In genomic region chr11:62547691-62548281, GRCh38 we compare ENCODE assay signal across 8 cellular contexts. TPM values are rescaled to one million over a fixed set of nuclear protein-coding genes. Genes with fewer than 3 reads are reported as not detected.
DNase-seq lines count a peak whose midpoint lies in the region; ATAC-seq and TF ChIP-seq lines count a peak whose summit lies in the region.

No MANE protein-coding gene starts in this region.

- H3K36me3 ChIP-seq in BJ (ENCODE audit: control insufficient read depth, insufficient read depth, low read length) (peaks cover 2% of the 10 kb centered on the region; the same call in 1 of the 2 replicates), Peyer's patch (no peaks in the 10 kb centered on the region), esophagus muscularis mucosa (peaks cover 0 to 7% (median 0%) of the 10 kb centered on the region in 4 donors), MM.1S (replicated peaks; ENCODE audit: insufficient read depth, low read length) (no peaks in the 10 kb centered on the region)

- H3K4me2 ChIP-seq in MM.1S (ENCODE audit: low read depth, low read length): no peak overlapping the region

- intact Hi-C loops in esophagus muscularis mucosa (cut with DNase I): no loop called here
- intact Hi-C loops in natural killer cell (cut with micrococcal nuclease): no loop called here

- no peaks in the 10 kb centered on the region for H3K27me3 Mint-ChIP-seq in natural killer cell (ENCODE audit: low read depth in 2 of 2)

- peaks cover 61 to 64% of the 10 kb centered on the region in 2 donors for H3K4me1 Mint-ChIP-seq in natural killer cell

- TF ChIP-seq POLR2A in Peyer's patch (IDR thresholded peaks at IDR 0.05): no peak
- TF ChIP-seq POLR2A in esophagus muscularis mucosa (IDR thresholded peaks at IDR 0.05; ENCODE audit: low read depth): no peak

- CTCF ChIA-PET in BJ (lab: Yijun Ruan, JAX): interaction anchor here (1.0 to 6.7 kb wide), 4 partner anchors 13 to 150 kb away, joined by 4 to 95 read pairs (median 9); no protein-coding TSS in a partner anchor

- no peaks in the 10 kb centered on the region for H3K9me2 ChIP-seq in MM.1S (replicated peaks; ENCODE audit: insufficient read depth, low read length)

- H3K9me3 Mint-ChIP-seq in natural killer cell: no peaks in the 10 kb centered on the region

- H3K4me3 ChIP-seq in BJ (ENCODE audit: low read depth, low read length): peak overlapping the region; percentile 96
- H3K4me3 ChIP-seq in Peyer's patch: peak overlapping the region in 3 of 4 donors; percentile 85 to 99 (median 88)
- H3K4me3 ChIP-seq in esophagus muscularis mucosa: peak overlapping the region; percentile 85 to 100 (median 95)
- H3K4me3 ChIP-seq in MM.1S (ENCODE audit: low read length): no peak overlapping the region

- H3K27me3 ChIP-seq in BJ (ENCODE audit: control insufficient read depth, insufficient read depth, low read length) (no peaks in the 10 kb centered on the region), Peyer's patch (no peaks in the 10 kb centered on the region), esophagus muscularis mucosa (no peaks in the 10 kb centered on the region), MM.1S (replicated peaks; ENCODE audit: insufficient read depth, low read length) (peaks cover 34% of the 10 kb centered on the region)

- no peaks in the 10 kb centered on the region for H3K36me3 Mint-ChIP-seq in natural killer cell

- peak overlapping the region; percentile 92 to 94 for H3K27ac Mint-ChIP-seq in natural killer cell

- H3K4me1 ChIP-seq in Peyer's patch (peaks cover 11 to 68% (median 30%) of the 10 kb centered on the region in 4 donors), esophagus muscularis mucosa (peaks cover 54 to 74% (median 66%) of the 10 kb centered on the region in 4 donors), MM.1S (ENCODE audit: low read length) (peaks cover 35% of the 10 kb centered on the region)

- 34% methylated on average over 7 of the region's 8 CpGs for WGBS in esophagus muscularis mucosa

- POLR2A ChIA-PET in BJ (lab: Charles Lee): interaction anchor here (1.0 to 1.2 kb wide), 2 partner anchors 8 to 123 kb away, joined by 3 to 5 read pairs; no protein-coding TSS in a partner anchor

- DNase-seq in BJ (ENCODE audit: low read depth) (no peak), Peyer's patch (no peak), esophagus muscularis mucosa (ENCODE audit: extremely low spot score) (no peak), natural killer cell (no peak), MM.1S (no peak)

- H3K27ac ChIP-seq in Peyer's patch: peak overlapping the region; percentile 87 to 99 (median 93)
- peak overlapping the region; percentile 97 to 100 (median 98) for H3K27ac ChIP-seq in esophagus muscularis mucosa (replicated peaks in 1 of 4)
- no peak overlapping the region for H3K27ac ChIP-seq in MM.1S (ENCODE audit: low read length)

- TF ChIP-seq EP300 in esophagus muscularis mucosa (IDR thresholded peaks at IDR 0.05): no peak

- H3K9ac ChIP-seq in MM.1S (ENCODE audit: low read length): no peak overlapping the region

- H2AFZ ChIP-seq in MM.1S (ENCODE audit: low read length): no peak overlapping the region

- no peaks in the 10 kb centered on the region for H3K9me3 ChIP-seq in Peyer's patch
- H3K9me3 ChIP-seq in esophagus muscularis mucosa: no peaks in the 10 kb centered on the region
- H3K9me3 ChIP-seq in MM.1S (replicated peaks; ENCODE audit: insufficient read depth, low read length): no peaks in the 10 kb centered on the region

- peaks cover 5% of the 10 kb centered on the region; the same call in 1 of the 2 replicates for H3K79me2 ChIP-seq in MM.1S (ENCODE audit: low read length)

- no peak for ATAC-seq in natural killer cell
- ATAC-seq in GM18861 (IDR thresholded peaks at IDR 0.05; ENCODE audit: unreplicated experiment): no peak
- no peak for ATAC-seq in GM21360 (IDR thresholded peaks at IDR 0.05; ENCODE audit: unreplicated experiment)
- ATAC-seq in HG03460 (IDR thresholded peaks at IDR 0.05; ENCODE audit: unreplicated experiment): no peak

- no peak for TF ChIP-seq CTCF in BJ (IDR thresholded peaks at IDR 0.05; ENCODE audit: insufficient read depth, low read depth, low read length)
- TF ChIP-seq CTCF in Peyer's patch (IDR thresholded peaks at IDR 0.05): no peak
- TF ChIP-seq CTCF in esophagus muscularis mucosa (IDR thresholded peaks at IDR 0.05): no peak
- TF ChIP-seq CTCF in natural killer cell (IDR thresholded peaks at IDR 0.05): no peak
- no peak for TF ChIP-seq CTCF in MM.1S (IDR thresholded peaks at IDR 0.05; ENCODE audit: low read length)

- H3K4me3 Mint-ChIP-seq in natural killer cell: peak overlapping the region; percentile 76

- H3F3A ChIP-seq in MM.1S (ENCODE audit: insufficient read depth, low read length): peaks cover 14% of the 10 kb centered on the region

- H4K20me1 ChIP-seq in MM.1S (ENCODE audit: insufficient read depth, low read length): no peaks in the 10 kb centered on the region

RNA-seq across cellular contexts. Expression of gene AHNAK, which starts 1.2 kb away (rescaled TPM):
- 145 and 185 TPM in 2 replicates for polyA plus RNA-seq in BJ (2011; rRNA removed)
- 360 and 464 TPM in 2 replicates for polyA minus RNA-seq in BJ (2011; rRNA and poly(A)+ RNA removed)
- total RNA-seq in Peyer's patch (1,000 to 10,000 TPM in 1 of 4 donors, 100 to 1,000 TPM in 3; 571 to 1,016 (median 697) TPM), esophagus muscularis mucosa (1,000 to 10,000 TPM; 1,278 to 2,374 (median 1,866) TPM), natural killer cell (100 to 1,000 TPM; 623 to 740 (median 677) TPM)

RNA-seq across cellular contexts. Expression of gene EEF1G, which starts 25.9 kb away (rescaled TPM):
- 2,358 and 2,459 TPM in 2 replicates for polyA plus RNA-seq in BJ (2011; rRNA removed)
- polyA minus RNA-seq in BJ (2011; rRNA and poly(A)+ RNA removed): 990 and 1,705 TPM in 2 replicates
- total RNA-seq in Peyer's patch: 1,000 to 10,000 TPM in 1 of 4 donors, 100 to 1,000 TPM in 3; 781 to 1,253 (median 958) TPM
- total RNA-seq in esophagus muscularis mucosa: 1,000 to 10,000 TPM; 1,068 to 1,537 (median 1,375) TPM
- total RNA-seq in natural killer cell: 100 to 1,000 TPM; 628 to 754 (median 714) TPM

RNA-seq across cellular contexts. Expression of gene TUT1, which starts 43.5 kb away (rescaled TPM):
- polyA plus RNA-seq in BJ (2011; rRNA removed): 6.4 and 9.9 TPM in 2 replicates
- polyA minus RNA-seq in BJ (2011; rRNA and poly(A)+ RNA removed): 2.8 and 4.5 TPM in 2 replicates
- 10 to 100 TPM in 3 of 4 donors, 1 to 10 TPM in 1; 5.0 to 29.4 (median 17.5) TPM for total RNA-seq in Peyer's patch
- total RNA-seq in esophagus muscularis mucosa: 1 to 10 TPM; 4.2 to 8.0 (median 6.0) TPM
- total RNA-seq in natural killer cell: 10 to 100 TPM; 20.0 to 28.9 (median 26.2) TPM

RNA-seq across cellular contexts. Expression of gene MTA2, which starts 53.9 kb away (rescaled TPM):
- 16.4 and 17.8 TPM in 2 replicates for polyA plus RNA-seq in BJ (2011; rRNA removed)
- polyA minus RNA-seq in BJ (2011; rRNA and poly(A)+ RNA removed): 42.7 and 47.1 TPM in 2 replicates
- total RNA-seq in Peyer's patch (10 to 100 TPM; 47.9 to 74.7 (median 58.9) TPM), esophagus muscularis mucosa (10 to 100 TPM; 60.2 to 91.4 (median 88.3) TPM), natural killer cell (100 to 1,000 TPM; 254 to 305 (median 259) TPM)
